In the genomic region with DNA sequence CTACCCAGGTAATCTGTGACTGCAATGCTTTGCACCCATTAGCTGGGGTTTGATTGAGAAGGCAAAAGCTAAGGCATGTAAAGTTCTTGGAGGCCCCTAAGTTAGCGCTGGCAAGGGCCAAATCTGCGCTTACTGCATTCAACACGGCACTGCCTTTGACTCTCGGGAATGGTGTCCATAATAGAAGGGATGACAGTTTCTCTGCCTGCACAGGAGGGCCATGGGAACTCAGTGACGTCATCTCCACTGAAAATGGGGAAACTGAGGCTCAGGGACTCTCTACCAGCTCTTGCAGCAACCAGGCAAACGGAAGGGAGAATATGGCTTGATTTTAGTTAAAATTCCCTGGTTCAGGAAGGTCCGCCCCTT, we compare ENCODE assay signal across 1 cellular context.
A peak's percentile ranks its signal among the peaks of the same experiment; 100 is the strongest.
TF ChIP-seq lines count a peak whose summit lies in the region.

No MANE protein-coding gene starts in this region.

TF ChIP-seq in K562, 482 proteins besides CTCF, POLR2A, EP300 and RAD21 (continues in another document):
- TF ChIP-seq PCBP1 (IDR thresholded peaks at IDR 0.05; ENCODE audit: low read depth, low read length, poor library complexity, severe bottlenecking) (no peak), RBM39 (optimal IDR thresholded peaks at IDR 0.05; ENCODE audit: low read depth, low read length) (peak; percentile 29), ZNF12 (CRISPR knock-in tag; IDR thresholded peaks at IDR 0.05) (no peak), CREM (IDR thresholded peaks at IDR 0.05; ENCODE audit: low read depth) (no peak), MTA1 (IDR thresholded peaks at IDR 0.05; ENCODE audit: borderline replicate concordance) (no peak), ESRRA (IDR thresholded peaks at IDR 0.05; ENCODE audit: borderline replicate concordance, low read depth) (no peak), ZNF707 (CRISPR knock-in tag; conservative IDR thresholded peaks at IDR 0.05) (no peak), RBM34 (IDR thresholded peaks at IDR 0.05; ENCODE audit: borderline replicate concordance, insufficient read depth, low read length) (no peak), MTF1 (CRISPR knock-in tag; IDR thresholded peaks at IDR 0.05; ENCODE audit: borderline replicate concordance) (no peak), ZNF140 (CRISPR knock-in tag; IDR thresholded peaks at IDR 0.05) (no peak), RBM14 (IDR thresholded peaks at IDR 0.05; ENCODE audit: borderline replicate concordance, insufficient read depth, low read depth, low read length) (no peak), ZNF146 (CRISPR knock-in tag; IDR thresholded peaks at IDR 0.05; ENCODE audit: unreplicated experiment) (peak; percentile 8), HNRNPUL1 (IDR thresholded peaks at IDR 0.05; ENCODE audit: low read length) (no peak)
- TF ChIP-seq, protein P1, sequence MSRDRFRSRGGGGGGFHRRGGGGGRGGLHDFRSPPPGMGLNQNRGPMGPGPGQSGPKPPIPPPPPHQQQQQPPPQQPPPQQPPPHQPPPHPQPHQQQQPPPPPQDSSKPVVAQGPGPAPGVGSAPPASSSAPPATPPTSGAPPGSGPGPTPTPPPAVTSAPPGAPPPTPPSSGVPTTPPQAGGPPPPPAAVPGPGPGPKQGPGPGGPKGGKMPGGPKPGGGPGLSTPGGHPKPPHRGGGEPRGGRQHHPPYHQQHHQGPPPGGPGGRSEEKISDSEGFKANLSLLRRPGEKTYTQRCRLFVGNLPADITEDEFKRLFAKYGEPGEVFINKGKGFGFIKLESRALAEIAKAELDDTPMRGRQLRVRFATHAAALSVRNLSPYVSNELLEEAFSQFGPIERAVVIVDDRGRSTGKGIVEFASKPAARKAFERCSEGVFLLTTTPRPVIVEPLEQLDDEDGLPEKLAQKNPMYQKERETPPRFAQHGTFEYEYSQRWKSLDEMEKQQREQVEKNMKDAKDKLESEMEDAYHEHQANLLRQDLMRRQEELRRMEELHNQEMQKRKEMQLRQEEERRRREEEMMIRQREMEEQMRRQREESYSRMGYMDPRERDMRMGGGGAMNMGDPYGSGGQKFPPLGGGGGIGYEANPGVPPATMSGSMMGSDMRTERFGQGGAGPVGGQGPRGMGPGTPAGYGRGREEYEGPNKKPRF (IDR thresholded peaks at IDR 0.05; ENCODE audit: low read depth, low read length): no peak
- TF ChIP-seq, protein P2, sequence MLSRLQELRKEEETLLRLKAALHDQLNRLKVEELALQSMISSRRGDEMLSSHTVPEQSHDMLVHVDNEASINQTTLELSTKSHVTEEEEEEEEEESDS (CRISPR knock-in tag; IDR thresholded peaks at IDR 0.05): no peak
- TF ChIP-seq, protein P3, sequence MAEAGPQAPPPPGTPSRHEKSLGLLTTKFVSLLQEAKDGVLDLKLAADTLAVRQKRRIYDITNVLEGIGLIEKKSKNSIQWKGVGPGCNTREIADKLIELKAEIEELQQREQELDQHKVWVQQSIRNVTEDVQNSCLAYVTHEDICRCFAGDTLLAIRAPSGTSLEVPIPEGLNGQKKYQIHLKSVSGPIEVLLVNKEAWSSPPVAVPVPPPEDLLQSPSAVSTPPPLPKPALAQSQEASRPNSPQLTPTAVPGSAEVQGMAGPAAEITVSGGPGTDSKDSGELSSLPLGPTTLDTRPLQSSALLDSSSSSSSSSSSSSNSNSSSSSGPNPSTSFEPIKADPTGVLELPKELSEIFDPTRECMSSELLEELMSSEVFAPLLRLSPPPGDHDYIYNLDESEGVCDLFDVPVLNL (CRISPR knock-in tag; IDR thresholded peaks at IDR 0.05; ENCODE audit: low read depth): no peak
- TF ChIP-seq, protein P4, sequence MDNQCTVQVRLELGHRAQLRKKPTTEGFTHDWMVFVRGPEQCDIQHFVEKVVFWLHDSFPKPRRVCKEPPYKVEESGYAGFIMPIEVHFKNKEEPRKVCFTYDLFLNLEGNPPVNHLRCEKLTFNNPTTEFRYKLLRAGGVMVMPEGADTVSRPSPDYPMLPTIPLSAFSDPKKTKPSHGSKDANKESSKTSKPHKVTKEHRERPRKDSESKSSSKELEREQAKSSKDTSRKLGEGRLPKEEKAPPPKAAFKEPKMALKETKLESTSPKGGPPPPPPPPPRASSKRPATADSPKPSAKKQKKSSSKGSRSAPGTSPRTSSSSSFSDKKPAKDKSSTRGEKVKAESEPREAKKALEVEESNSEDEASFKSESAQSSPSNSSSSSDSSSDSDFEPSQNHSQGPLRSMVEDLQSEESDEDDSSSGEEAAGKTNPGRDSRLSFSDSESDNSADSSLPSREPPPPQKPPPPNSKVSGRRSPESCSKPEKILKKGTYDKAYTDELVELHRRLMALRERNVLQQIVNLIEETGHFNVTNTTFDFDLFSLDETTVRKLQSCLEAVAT (IDR thresholded peaks at IDR 0.05): no peak
- TF ChIP-seq, protein P5, sequence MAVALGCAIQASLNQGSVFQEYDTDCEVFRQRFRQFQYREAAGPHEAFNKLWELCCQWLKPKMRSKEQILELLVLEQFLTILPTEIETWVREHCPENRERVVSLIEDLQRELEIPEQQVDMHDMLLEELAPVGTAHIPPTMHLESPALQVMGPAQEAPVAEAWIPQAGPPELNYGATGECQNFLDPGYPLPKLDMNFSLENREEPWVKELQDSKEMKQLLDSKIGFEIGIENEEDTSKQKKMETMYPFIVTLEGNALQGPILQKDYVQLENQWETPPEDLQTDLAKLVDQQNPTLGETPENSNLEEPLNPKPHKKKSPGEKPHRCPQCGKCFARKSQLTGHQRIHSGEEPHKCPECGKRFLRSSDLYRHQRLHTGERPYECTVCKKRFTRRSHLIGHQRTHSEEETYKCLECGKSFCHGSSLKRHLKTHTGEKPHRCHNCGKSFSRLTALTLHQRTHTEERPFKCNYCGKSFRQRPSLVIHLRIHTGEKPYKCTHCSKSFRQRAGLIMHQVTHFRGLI (CRISPR knock-in tag; IDR thresholded peaks at IDR 0.05): no peak
- TF ChIP-seq, protein P6, sequence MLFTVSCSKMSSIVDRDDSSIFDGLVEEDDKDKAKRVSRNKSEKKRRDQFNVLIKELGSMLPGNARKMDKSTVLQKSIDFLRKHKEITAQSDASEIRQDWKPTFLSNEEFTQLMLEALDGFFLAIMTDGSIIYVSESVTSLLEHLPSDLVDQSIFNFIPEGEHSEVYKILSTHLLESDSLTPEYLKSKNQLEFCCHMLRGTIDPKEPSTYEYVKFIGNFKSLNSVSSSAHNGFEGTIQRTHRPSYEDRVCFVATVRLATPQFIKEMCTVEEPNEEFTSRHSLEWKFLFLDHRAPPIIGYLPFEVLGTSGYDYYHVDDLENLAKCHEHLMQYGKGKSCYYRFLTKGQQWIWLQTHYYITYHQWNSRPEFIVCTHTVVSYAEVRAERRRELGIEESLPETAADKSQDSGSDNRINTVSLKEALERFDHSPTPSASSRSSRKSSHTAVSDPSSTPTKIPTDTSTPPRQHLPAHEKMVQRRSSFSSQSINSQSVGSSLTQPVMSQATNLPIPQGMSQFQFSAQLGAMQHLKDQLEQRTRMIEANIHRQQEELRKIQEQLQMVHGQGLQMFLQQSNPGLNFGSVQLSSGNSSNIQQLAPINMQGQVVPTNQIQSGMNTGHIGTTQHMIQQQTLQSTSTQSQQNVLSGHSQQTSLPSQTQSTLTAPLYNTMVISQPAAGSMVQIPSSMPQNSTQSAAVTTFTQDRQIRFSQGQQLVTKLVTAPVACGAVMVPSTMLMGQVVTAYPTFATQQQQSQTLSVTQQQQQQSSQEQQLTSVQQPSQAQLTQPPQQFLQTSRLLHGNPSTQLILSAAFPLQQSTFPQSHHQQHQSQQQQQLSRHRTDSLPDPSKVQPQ (CRISPR knock-in tag; IDR thresholded peaks at IDR 0.05; ENCODE audit: borderline replicate concordance): no peak
- TF ChIP-seq, protein P7, sequence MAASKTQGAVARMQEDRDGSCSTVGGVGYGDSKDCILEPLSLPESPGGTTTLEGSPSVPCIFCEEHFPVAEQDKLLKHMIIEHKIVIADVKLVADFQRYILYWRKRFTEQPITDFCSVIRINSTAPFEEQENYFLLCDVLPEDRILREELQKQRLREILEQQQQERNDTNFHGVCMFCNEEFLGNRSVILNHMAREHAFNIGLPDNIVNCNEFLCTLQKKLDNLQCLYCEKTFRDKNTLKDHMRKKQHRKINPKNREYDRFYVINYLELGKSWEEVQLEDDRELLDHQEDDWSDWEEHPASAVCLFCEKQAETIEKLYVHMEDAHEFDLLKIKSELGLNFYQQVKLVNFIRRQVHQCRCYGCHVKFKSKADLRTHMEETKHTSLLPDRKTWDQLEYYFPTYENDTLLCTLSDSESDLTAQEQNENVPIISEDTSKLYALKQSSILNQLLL (CRISPR knock-in tag; IDR thresholded peaks at IDR 0.05; ENCODE audit: borderline replicate concordance): no peak
- TF ChIP-seq, protein P8, sequence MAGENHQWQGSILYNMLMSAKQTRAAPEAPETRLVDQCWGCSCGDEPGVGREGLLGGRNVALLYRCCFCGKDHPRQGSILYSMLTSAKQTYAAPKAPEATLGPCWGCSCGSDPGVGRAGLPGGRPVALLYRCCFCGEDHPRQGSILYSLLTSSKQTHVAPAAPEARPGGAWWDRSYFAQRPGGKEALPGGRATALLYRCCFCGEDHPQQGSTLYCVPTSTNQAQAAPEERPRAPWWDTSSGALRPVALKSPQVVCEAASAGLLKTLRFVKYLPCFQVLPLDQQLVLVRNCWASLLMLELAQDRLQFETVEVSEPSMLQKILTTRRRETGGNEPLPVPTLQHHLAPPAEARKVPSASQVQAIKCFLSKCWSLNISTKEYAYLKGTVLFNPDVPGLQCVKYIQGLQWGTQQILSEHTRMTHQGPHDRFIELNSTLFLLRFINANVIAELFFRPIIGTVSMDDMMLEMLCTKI (IDR thresholded peaks at IDR 0.05; ENCODE audit: partially characterized antibody): no peak
- TF ChIP-seq, protein P9, sequence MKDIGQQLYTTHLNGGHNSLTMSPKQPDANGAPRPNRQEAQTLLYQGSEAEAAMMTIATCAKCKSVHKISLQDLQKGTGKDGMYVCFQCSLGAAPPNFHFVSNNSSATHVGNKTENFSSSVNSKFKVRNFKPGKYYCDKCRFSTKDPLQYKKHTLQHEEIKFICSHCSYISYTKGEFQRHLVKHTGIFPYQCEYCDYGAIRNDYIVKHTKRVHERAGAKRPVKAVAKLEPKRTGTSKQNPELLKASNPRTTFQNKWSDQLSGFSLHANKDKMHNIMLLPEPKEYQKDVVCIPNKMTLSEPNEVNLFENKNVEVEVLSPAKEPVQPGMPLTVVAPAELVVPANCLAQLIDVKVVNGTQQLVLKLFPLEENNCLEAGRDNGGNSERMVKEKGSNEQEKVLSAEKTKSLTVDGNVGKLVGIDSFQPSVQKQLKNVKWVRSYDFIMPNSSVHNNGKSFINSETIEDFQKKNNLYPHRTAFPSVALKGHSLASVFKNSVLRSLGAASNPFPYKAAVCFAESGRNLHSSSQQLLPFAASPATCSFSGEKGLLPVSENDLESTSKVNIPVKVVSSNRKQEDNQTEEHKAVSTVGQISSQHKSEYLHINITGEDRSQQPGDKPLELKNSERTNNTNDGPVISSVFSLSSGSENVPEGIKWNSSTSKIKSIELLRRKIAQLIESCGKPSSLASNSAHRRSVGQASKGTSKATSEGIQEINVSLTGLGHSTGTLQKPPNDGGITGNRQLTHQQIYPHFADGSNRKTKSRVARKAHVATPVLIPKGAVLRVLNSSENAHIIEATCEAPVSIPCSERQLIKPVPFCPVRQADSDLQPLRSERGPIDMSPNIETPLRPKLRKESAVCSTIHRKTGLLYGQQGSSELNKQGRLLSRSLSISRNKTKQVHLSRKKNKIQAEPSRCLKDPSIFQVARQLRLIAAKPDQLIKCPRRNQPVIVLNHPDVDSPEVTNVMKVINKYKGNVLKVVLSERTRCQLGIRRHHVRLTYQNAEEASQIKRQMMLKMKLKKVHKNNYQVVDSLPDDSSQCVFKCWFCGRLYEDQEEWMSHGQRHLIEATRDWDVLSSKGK (CRISPR knock-in tag; IDR thresholded peaks at IDR 0.05): no peak
